ENCODE assay signal across 2 cellular contexts in the genomic region with DNA sequence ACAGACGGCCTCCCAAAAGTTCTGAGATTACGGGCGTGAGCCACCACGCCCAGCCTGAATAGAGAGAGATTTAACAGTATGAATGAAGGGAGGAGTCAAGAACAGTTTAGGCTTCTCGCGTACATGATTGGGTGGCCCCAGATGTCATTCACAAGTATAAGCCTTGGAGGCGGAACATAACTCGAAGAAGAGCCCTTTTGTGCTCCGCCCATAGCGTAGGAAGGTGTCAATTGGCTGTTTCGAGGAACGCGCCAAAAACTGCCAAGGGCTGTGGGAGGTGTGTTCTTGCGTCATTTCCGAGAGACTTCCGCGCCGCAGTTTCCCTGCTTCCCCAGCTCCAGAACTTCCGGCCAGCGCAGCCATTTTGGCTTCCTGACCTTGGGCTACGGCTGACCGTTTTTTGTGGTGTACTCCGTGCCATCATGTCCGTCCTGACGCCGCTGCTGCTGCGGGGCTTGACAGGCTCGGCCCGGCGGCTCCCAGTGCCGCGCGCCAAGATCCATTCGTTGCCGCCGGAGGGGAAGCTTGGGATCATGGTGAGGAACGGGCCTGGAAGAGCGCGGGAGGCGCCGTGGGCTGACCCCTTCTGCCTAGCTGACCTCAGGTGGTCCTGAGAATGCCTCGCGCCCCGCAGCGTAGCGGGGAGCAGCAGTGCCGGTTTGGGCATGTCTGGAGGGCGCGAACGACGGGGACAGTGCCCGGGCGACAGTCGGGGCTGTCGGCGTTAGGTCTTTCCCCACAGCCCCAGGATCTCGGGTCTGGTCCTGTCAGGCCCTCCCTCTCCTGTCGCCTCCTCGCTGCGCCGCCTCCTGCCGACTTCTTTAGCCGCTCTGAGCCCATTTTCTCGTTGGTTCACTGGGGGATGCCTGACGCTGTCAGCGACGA.
A peak's percentile ranks its signal among the peaks of the same experiment; 100 is the strongest.
TF ChIP-seq lines count a peak whose summit lies in the region.

A gene with protein sequence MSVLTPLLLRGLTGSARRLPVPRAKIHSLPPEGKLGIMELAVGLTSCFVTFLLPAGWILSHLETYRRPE (plus strand): TSS at position 362 of the 885 bp plus-strand sequence. CDS start 61 bp downstream, at position 423.

TF ChIP-seq in HCT116, 20 proteins besides CTCF, POLR2A, EP300 and RAD21 (continued from another document):
- TF ChIP-seq SIN3A (IDR thresholded peaks at IDR 0.05; ENCODE audit: low read depth) (peak; percentile 98), EZH2 (IDR thresholded peaks at IDR 0.05) (no peak), TCF7L2 (IDR thresholded peaks at IDR 0.05; ENCODE audit: borderline replicate concordance, extremely low read depth, insufficient read depth, insufficient read length) (no peak), FOSL1 (IDR thresholded peaks at IDR 0.05; ENCODE audit: low read depth) (no peak; the same call in 1 of the 2 replicates), CEBPB (IDR thresholded peaks at IDR 0.05; ENCODE audit: low read depth) (peak; percentile 58; the same call in 1 of the 2 replicates), ELF1 (IDR thresholded peaks at IDR 0.05; ENCODE audit: borderline replicate concordance, low read depth) (no peak; the same call in 1 of the 2 replicates), EZH2phosphoT487 (IDR thresholded peaks at IDR 0.05; ENCODE audit: borderline replicate concordance) (no peak)
- TF ChIP-seq, protein P1, sequence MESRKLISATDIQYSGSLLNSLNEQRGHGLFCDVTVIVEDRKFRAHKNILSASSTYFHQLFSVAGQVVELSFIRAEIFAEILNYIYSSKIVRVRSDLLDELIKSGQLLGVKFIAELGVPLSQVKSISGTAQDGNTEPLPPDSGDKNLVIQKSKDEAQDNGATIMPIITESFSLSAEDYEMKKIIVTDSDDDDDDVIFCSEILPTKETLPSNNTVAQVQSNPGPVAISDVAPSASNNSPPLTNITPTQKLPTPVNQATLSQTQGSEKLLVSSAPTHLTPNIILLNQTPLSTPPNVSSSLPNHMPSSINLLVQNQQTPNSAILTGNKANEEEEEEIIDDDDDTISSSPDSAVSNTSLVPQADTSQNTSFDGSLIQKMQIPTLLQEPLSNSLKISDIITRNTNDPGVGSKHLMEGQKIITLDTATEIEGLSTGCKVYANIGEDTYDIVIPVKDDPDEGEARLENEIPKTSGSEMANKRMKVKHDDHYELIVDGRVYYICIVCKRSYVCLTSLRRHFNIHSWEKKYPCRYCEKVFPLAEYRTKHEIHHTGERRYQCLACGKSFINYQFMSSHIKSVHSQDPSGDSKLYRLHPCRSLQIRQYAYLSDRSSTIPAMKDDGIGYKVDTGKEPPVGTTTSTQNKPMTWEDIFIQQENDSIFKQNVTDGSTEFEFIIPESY (IDR thresholded peaks at IDR 0.05; ENCODE audit: extremely low read depth, insufficient replicate concordance, low read length) = no peak
- TF ChIP-seq, protein P2, sequence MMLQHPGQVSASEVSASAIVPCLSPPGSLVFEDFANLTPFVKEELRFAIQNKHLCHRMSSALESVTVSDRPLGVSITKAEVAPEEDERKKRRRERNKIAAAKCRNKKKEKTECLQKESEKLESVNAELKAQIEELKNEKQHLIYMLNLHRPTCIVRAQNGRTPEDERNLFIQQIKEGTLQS (IDR thresholded peaks at IDR 0.05) = no peak
- TF ChIP-seq, protein P3, sequence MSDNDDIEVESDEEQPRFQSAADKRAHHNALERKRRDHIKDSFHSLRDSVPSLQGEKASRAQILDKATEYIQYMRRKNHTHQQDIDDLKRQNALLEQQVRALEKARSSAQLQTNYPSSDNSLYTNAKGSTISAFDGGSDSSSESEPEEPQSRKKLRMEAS (IDR thresholded peaks at IDR 0.05) = peak; percentile 81
- TF ChIP-seq, protein P4, sequence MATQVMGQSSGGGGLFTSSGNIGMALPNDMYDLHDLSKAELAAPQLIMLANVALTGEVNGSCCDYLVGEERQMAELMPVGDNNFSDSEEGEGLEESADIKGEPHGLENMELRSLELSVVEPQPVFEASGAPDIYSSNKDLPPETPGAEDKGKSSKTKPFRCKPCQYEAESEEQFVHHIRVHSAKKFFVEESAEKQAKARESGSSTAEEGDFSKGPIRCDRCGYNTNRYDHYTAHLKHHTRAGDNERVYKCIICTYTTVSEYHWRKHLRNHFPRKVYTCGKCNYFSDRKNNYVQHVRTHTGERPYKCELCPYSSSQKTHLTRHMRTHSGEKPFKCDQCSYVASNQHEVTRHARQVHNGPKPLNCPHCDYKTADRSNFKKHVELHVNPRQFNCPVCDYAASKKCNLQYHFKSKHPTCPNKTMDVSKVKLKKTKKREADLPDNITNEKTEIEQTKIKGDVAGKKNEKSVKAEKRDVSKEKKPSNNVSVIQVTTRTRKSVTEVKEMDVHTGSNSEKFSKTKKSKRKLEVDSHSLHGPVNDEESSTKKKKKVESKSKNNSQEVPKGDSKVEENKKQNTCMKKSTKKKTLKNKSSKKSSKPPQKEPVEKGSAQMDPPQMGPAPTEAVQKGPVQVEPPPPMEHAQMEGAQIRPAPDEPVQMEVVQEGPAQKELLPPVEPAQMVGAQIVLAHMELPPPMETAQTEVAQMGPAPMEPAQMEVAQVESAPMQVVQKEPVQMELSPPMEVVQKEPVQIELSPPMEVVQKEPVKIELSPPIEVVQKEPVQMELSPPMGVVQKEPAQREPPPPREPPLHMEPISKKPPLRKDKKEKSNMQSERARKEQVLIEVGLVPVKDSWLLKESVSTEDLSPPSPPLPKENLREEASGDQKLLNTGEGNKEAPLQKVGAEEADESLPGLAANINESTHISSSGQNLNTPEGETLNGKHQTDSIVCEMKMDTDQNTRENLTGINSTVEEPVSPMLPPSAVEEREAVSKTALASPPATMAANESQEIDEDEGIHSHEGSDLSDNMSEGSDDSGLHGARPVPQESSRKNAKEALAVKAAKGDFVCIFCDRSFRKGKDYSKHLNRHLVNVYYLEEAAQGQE (IDR thresholded peaks at IDR 0.05; ENCODE audit: low read depth) = no peak
TF ChIP-seq in HCT116: peak in this region for 9.

TF ChIP-seq in neural cell, 6 proteins besides CTCF, POLR2A, EP300 and RAD21 (continued from another document):
- TF ChIP-seq, protein P4 (IDR thresholded peaks at IDR 0.05; ENCODE audit: borderline replicate concordance) = peak; percentile 76
- TF ChIP-seq MXI1 (conservative IDR thresholded peaks at IDR 0.05; ENCODE audit: poor library complexity, severe bottlenecking) = peak; percentile 69
- TF ChIP-seq EZH2 (IDR thresholded peaks at IDR 0.05; ENCODE audit: borderline replicate concordance, insufficient read depth, low read length, poor library complexity, severe bottlenecking) = no peak
- no peak for TF ChIP-seq SMC3 (conservative IDR thresholded peaks at IDR 0.05; ENCODE audit: poor library complexity)
- peak; percentile 99 for TF ChIP-seq POLR2AphosphoS5 (IDR thresholded peaks at IDR 0.05)
